Comparison of ENCODE assay signal across 19 cellular contexts in the genomic region with DNA sequence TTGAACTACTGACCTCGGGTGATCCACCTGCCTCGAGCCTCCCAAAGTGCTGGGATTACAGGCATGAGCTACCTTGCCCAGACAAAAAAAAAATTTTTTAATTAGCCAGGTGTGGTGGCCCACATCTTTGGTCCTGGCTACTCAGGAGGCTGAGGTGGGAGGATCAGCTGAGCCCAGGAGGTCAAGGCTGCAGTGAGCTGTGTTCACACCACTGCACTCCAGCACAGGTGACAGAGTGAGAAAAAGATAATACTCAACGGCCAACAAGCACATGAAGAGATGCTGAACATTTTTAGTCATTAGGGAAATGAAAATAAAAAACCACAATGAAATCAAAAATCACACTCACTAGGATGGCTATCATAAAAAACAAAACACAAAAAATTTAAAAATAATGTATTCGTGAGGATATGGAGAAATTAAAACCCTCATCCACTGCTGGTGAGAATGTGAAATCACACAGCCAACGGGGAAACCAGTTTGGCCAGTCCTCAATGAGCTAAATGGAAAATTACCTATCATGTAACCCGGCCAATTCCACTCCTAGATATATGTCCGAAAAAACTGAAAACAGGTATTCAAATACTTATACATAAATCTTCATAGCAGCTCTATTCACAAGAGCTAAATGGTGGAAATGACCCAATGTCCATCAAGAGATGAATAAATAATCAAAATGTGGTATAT. TPM values are rescaled to one million over a fixed set of nuclear protein-coding genes. Genes with fewer than 3 reads are reported as not detected.
DNase-seq lines count a peak whose midpoint lies in the region; ATAC-seq and TF ChIP-seq lines count a peak whose summit lies in the region.
"Had no signal": no experiment of that assay in that cellular context is flagged by ENCODE, and none has a peak within 500 bp of the region (broad histone marks: within the 10 kb centered on the region; RNA-seq: fewer than 3 reads in every experiment).

No MANE protein-coding gene starts in this region.

- TF ChIP-seq POLR2A in breast epithelium (IDR thresholded peaks at IDR 0.05), result no peak

- ATAC-seq in HG03457 (IDR thresholded peaks at IDR 0.05; ENCODE audit: unreplicated experiment) (no peak), GM18873 (IDR thresholded peaks at IDR 0.05; ENCODE audit: low FRiP score, unreplicated experiment) (no peak)

- no peaks in the 10 kb centered on the region for H3K9me3 ChIP-seq in breast epithelium
- H3K9me3 ChIP-seq: colonic mucosa had no signal

- intact Hi-C loops in breast epithelium (cut with DNase I; ENCODE audit: low total_unique reads), result no loop called here

- peaks cover 36% of the 10 kb centered on the region for H3K4me1 Mint-ChIP-seq in nephron progenitor cell
- H3K4me1 Mint-ChIP-seq: activated B cell treated with CpG ODN at 0.5 μM for 24 hours; activated CD4-positive, alpha-beta memory T cell treated with anti-CD3 and anti-CD28 coated beads, Interleukin-2, amount 10 ng/mL, durations not matched to agents 7 days and 5 days; activated naive CD4-positive, alpha-beta T cell treated with anti-CD3 and anti-CD28 coated beads, Interleukin-2, amount 10 ng/mL, durations not matched to agents 7 days and 5 days had no signal

- H3K27ac ChIP-seq in breast epithelium, result peak overlapping the region; percentile 59 to 70
- H3K27ac ChIP-seq in urinary bladder (ENCODE audit: low read depth), result peak overlapping the region; percentile 50
- H3K27ac ChIP-seq: colonic mucosa had no signal

- no peaks in the 10 kb centered on the region for H3K27me3 ChIP-seq in breast epithelium
- H3K27me3 ChIP-seq: colonic mucosa had no signal

- H3K4me1 ChIP-seq in breast epithelium, result no peaks in the 10 kb centered on the region
- H3K4me1 ChIP-seq in urinary bladder (ENCODE audit: insufficient read depth), result no peaks in the 10 kb centered on the region
- H3K4me1 ChIP-seq: colonic mucosa had no signal

- peaks cover 4% of the 10 kb centered on the region for H3K27me3 Mint-ChIP-seq in nephron progenitor cell (ENCODE audit: low read depth, poor library complexity)
- H3K27me3 Mint-ChIP-seq: activated B cell treated with CpG ODN at 0.5 μM for 24 hours; activated CD4-positive, alpha-beta memory T cell treated with anti-CD3 and anti-CD28 coated beads, Interleukin-2, amount 10 ng/mL, durations not matched to agents 7 days and 5 days had no signal

- H3K36me3 Mint-ChIP-seq in nephron progenitor cell (ENCODE audit: low read depth), result peaks cover 64% of the 10 kb centered on the region
- H3K36me3 Mint-ChIP-seq: activated naive CD4-positive, alpha-beta T cell treated with anti-CD3 and anti-CD28 coated beads, Interleukin-2, amount 10 ng/mL, durations not matched to agents 7 days and 5 days had no signal

- 86% methylated on average over 7 of the region's 7 CpGs for WGBS in urinary bladder

- no peak overlapping the region for H3K4me3 Mint-ChIP-seq in nephron progenitor cell
- H3K4me3 Mint-ChIP-seq: activated B cell treated with CpG ODN at 0.5 μM for 24 hours; activated CD4-positive, alpha-beta memory T cell treated with anti-CD3 and anti-CD28 coated beads, Interleukin-2, amount 10 ng/mL, durations not matched to agents 7 days and 5 days; activated naive CD4-positive, alpha-beta T cell treated with anti-CD3 and anti-CD28 coated beads, Interleukin-2, amount 10 ng/mL, durations not matched to agents 7 days and 5 days had no signal

- TF ChIP-seq CTCF in breast epithelium (IDR thresholded peaks at IDR 0.05) (peak in 1 of 3 donors; percentile 48), nephron progenitor cell (IDR thresholded peaks at IDR 0.05) (no peak)

- H3K4me3 ChIP-seq in breast epithelium, result no peak overlapping the region
- no peak overlapping the region for H3K4me3 ChIP-seq in urinary bladder (ENCODE audit: low read depth, low read length)
- H3K4me3 ChIP-seq: colonic mucosa had no signal

- peaks cover 30% of the 10 kb centered on the region for H3K9me3 Mint-ChIP-seq in nephron progenitor cell
- H3K9me3 Mint-ChIP-seq: activated B cell treated with CpG ODN at 0.5 μM for 24 hours; activated CD4-positive, alpha-beta memory T cell treated with anti-CD3 and anti-CD28 coated beads, Interleukin-2, amount 10 ng/mL, durations not matched to agents 7 days and 5 days; activated naive CD4-positive, alpha-beta T cell treated with anti-CD3 and anti-CD28 coated beads, Interleukin-2, amount 10 ng/mL, durations not matched to agents 7 days and 5 days had no signal

- H3K27ac Mint-ChIP-seq in nephron progenitor cell, result peak overlapping the region; percentile 81
- H3K27ac Mint-ChIP-seq: activated B cell treated with CpG ODN at 0.5 μM for 24 hours; activated CD4-positive, alpha-beta memory T cell treated with anti-CD3 and anti-CD28 coated beads, Interleukin-2, amount 10 ng/mL, durations not matched to agents 7 days and 5 days; activated naive CD4-positive, alpha-beta T cell treated with anti-CD3 and anti-CD28 coated beads, Interleukin-2, amount 10 ng/mL, durations not matched to agents 7 days and 5 days had no signal

- H3K36me3 ChIP-seq in breast epithelium (no peaks in the 10 kb centered on the region), urinary bladder (ENCODE audit: insufficient read depth) (no peaks in the 10 kb centered on the region)
- H3K36me3 ChIP-seq: colonic mucosa had no signal

- DNase-seq in NCI-H510A treated with DMSO at 0.1 percent for 48 hours (lab: John Stamatoyannopoulos, UW), result peak; percentile 40
- DNase-seq in NCI-H510A (lab: John Stamatoyannopoulos, UW), result no peak
- no peak for DNase-seq in breast epithelium (ENCODE audit: low spot score in 2 of 2)
- no peak for DNase-seq in nephron progenitor cell
- DNase-seq in UCSD-AML1 (lab: John Stamatoyannopoulos, UW; ENCODE audit: unreplicated experiment), result no peak
- DNase-seq: 8988T; activated B cell treated with CpG ODN at 0.5 μM for 24 hours; activated CD4-positive, alpha-beta memory T cell treated with anti-CD3 and anti-CD28 coated beads, Interleukin-2, amount 10 ng/mL, durations not matched to agents 7 days and 5 days; activated naive CD4-positive, alpha-beta T cell treated with anti-CD3 and anti-CD28 coated beads, Interleukin-2, amount 10 ng/mL, durations not matched to agents 7 days and 5 days; activated T-cell treated with anti-CD3 and anti-CD28 coated beads, Interleukin-2, amount 50 U/mL, for 1 hour; colonic mucosa; kidney glomerular epithelial cell; NCI-H146; NCI-H2171 treated with DMSO at 0.1 percent for 48 hours; NCI-H748 treated with DMSO at 0.1 percent for 48 hours; T-helper 2 cell had no signal

RNA-seq across cellular contexts. Expression of a gene that starts 41.2 kb away (rescaled TPM):
- total RNA-seq in breast epithelium, result 10 to 100 TPM; 36.2 to 62.9 (median 48.2) TPM
- 229 TPM for total RNA-seq in urinary bladder
- polyA plus RNA-seq in urinary bladder, result 58.9 TPM
- total RNA-seq: activated CD4-positive, alpha-beta memory T cell treated with anti-CD3 and anti-CD28 coated beads, Interleukin-2, amount 10 ng/mL, durations not matched to agents 7 days and 5 days had no signal
